ENCODE assay signal across 8 cellular contexts in genomic region chr11:71448257-71449161, GRCh38. TPM values are rescaled to one million over a fixed set of nuclear protein-coding genes. Genes with fewer than 3 reads are reported as not detected.
DNase-seq lines count a peak whose midpoint lies in the region; ATAC-seq and TF ChIP-seq lines count a peak whose summit lies in the region.

TSS of gene DHCR7 (minus strand) at chr11:71448393. CDS start at chr11:71444952, 3,441 bp downstream.

- TF ChIP-seq CTCF in right atrium auricular region (IDR thresholded peaks at IDR 0.05) (no peak), uterus (IDR thresholded peaks at IDR 0.05) (peak in 2 of 4 experiments; percentile 18 to 24)

- ATAC-seq in GM18505 (IDR thresholded peaks at IDR 0.05; ENCODE audit: unreplicated experiment) (peak; percentile 72), HG02970 (IDR thresholded peaks at IDR 0.05; ENCODE audit: low FRiP score, unreplicated experiment) (peak; percentile 73)

- peaks cover 0 to 30% of the 10 kb centered on the region in 2 donors for H3K4me1 ChIP-seq in right atrium auricular region
- no peaks in the 10 kb centered on the region for H3K4me1 ChIP-seq in uterus

- H3K27me3 ChIP-seq in right atrium auricular region (no peaks in the 10 kb centered on the region), uterus (no peaks in the 10 kb centered on the region)

- H3K9me3 ChIP-seq in right atrium auricular region (no peaks in the 10 kb centered on the region), uterus (no peaks in the 10 kb centered on the region)

- DNase-seq in NCI-H1930 (lab: John Stamatoyannopoulos, UW) (peak; percentile 87 to 92), anterior cingulate cortex (lab: John Stamatoyannopoulos, UW) (peak; percentile 37 to 98 (median 94)), right atrium auricular region (ENCODE audit: low spot score) (peak; percentile 98), pulmonary artery endothelial cell (ENCODE audit: low read depth, low spot score) (peak; percentile 81), uterus (peak; percentile 91 to 94)

- intact Hi-C loops in T-helper 2 cell treated with Interferon-gamma antibody and Interleukin-4, amounts not matched to agents 100 ng/mL and 5 ng/mL, for 36 hours (cut with micrococcal nuclease) = no loop called here
- intact Hi-C loops in uterus (cut with DNase I; ENCODE audit: low total_unique reads) = no loop called here

- H3K36me3 ChIP-seq in right atrium auricular region (peaks cover 12% of the 10 kb centered on the region), uterus (no peaks in the 10 kb centered on the region)

- H3K4me3 ChIP-seq in right atrium auricular region (peak within 1 kb of the TSS; percentile 63 to 77), uterus (peak within 1 kb of the TSS; percentile 44 to 87)

- H3K27ac ChIP-seq in right atrium auricular region (peak within 1 kb of the TSS; percentile 82 to 87), uterus (peak within 1 kb of the TSS; percentile 23 to 85)

- TF ChIP-seq POLR2A in GM18505 (IDR thresholded peaks at IDR 0.05; ENCODE audit: borderline replicate concordance, extremely low read depth, insufficient read depth, insufficient read length) (peak; percentile 79), uterus (IDR thresholded peaks at IDR 0.05) (peak in 1 of 2 donors; percentile 69)

RNA-seq across cellular contexts. Expression of gene DHCR7, which starts in this region (rescaled TPM):
- 47.0 and 51.1 TPM in 2 replicates for total RNA-seq in T-helper 2 cell treated with Interferon-gamma antibody and Interleukin-4, amounts not matched to agents 100 ng/mL and 5 ng/mL, for 36 hours
- 10 to 100 TPM; 26.8 to 37.6 TPM for total RNA-seq in right atrium auricular region
- total RNA-seq in pulmonary artery endothelial cell = 53.5 and 57.1 TPM in 2 replicates
- total RNA-seq in uterus = 10 to 100 TPM in 3 of 4 donors, 1 to 10 TPM in 1; 7.1 to 24.1 (median 17.8) TPM

Comparison
In these comparisons a context has a peak if more than half of its experiments do, and no peak if none do; other contexts are left out.
1. Peak in every context shown above with its lines: DNase-seq, ATAC-seq, H3K4me3 ChIP-seq and H3K27ac ChIP-seq.